Comparison of ENCODE assay signal across 8 cellular contexts in the genomic region with DNA sequence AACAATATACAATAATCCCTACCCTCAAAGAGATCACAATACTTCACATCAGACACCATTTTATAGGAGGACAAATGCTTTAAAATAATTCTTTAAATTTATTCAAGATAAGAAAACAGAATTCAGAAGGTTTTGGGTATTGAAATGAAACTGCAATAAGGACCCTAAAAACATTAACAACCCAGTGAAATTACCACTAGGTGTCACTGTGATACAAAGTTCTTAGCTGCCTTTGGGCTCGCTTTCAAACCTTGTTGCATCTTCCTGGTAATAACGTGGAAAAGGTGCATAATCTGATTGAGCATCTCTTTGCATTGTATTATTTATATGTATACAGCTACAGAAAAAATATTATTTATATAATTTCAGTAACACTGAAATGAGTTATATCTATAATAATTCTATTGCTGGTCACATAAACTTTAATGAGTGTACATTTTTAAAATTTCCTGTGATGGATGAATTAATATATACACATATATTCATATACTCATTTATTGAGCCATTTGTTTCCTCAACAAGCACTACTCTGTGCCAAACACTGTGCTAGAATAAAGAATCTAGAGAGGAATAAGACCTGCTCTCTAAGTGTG.
DNase-seq lines count a peak whose midpoint lies in the region; ATAC-seq, FAIRE-seq and TF ChIP-seq lines count a peak whose summit lies in the region.

No MANE protein-coding gene starts in this region.

- TF ChIP-seq CTCF in lung (IDR thresholded peaks at IDR 0.05; ENCODE audit: control extremely low read depth, extremely low read depth), result peak; percentile 47

- FAIRE-seq in colon (lab: Jason Lieb, UNC), result peak; percentile 31

- H3K4me1 ChIP-seq in lung (ENCODE audit: control insufficient read depth in 2 of 2, insufficient read depth in 2 of 2, low read length in 2 of 2), result no peaks in the 10 kb centered on the region

- no peaks in the 10 kb centered on the region for H3K9me3 ChIP-seq in lung (ENCODE audit: control insufficient read depth in 2 of 2, insufficient read depth in 1 of 2, low read length in 1 of 2)

- H3K36me3 ChIP-seq in lung (ENCODE audit: control insufficient read depth in 2 of 2, insufficient read depth in 2 of 2, low read length in 2 of 2), result peaks cover 3 to 4% of the 10 kb centered on the region in 2 donors

- H3K4me3 ChIP-seq in lung, result no peak overlapping the region

- H3K27ac ChIP-seq in lung (ENCODE audit: low read depth in 1 of 2, low read length in 1 of 2), result no peak overlapping the region

- ATAC-seq in lung (ENCODE audit: insufficient read depth, low FRiP score) (no peak), HG03520 (IDR thresholded peaks at IDR 0.05; ENCODE audit: unreplicated experiment) (no peak)
- ATAC-seq in activated naive CD8-positive, alpha-beta T cell treated with anti-CD3 and anti-CD28 coated beads, Interleukin-2, amount 50 U/mL, for 24 hours, result no peak

- peak; percentile 63 for DNase-seq in EH (ENCODE audit: low read depth)
- DNase-seq in HuH-7 (ENCODE audit: low spot score), result peak; percentile 8
- DNase-seq in NOMO-1 treated with DMSO at 0.1 percent for 48 hours (lab: John Stamatoyannopoulos, UW; ENCODE audit: unreplicated experiment), result peak; percentile 43
- DNase-seq in lung (ENCODE audit: low spot score), result no peak
- DNase-seq in activated naive CD8-positive, alpha-beta T cell treated with anti-CD3 and anti-CD28 coated beads, Interleukin-2, amount 50 U/mL, for 24 hours, result no peak
- no peak for DNase-seq in activated effector memory CD4-positive, alpha-beta T cell treated with anti-CD3 and anti-CD28 coated beads, Interleukin-2, amount 50 U/mL, for 16 hours

- H3K27ac Mint-ChIP-seq in activated naive CD8-positive, alpha-beta T cell treated with anti-CD3 and anti-CD28 coated beads, Interleukin-2, amount 50 U/mL, for 24 hours, result no peak overlapping the region

- H3K27me3 ChIP-seq in lung (ENCODE audit: control insufficient read depth, insufficient read depth), result no peaks in the 10 kb centered on the region

- H3K36me3 Mint-ChIP-seq in activated naive CD8-positive, alpha-beta T cell treated with anti-CD3 and anti-CD28 coated beads, Interleukin-2, amount 50 U/mL, for 24 hours (ENCODE audit: low read depth), result no peaks in the 10 kb centered on the region

- H3K4me1 Mint-ChIP-seq in activated naive CD8-positive, alpha-beta T cell treated with anti-CD3 and anti-CD28 coated beads, Interleukin-2, amount 50 U/mL, for 24 hours, result no peaks in the 10 kb centered on the region

- H3K9me3 Mint-ChIP-seq in activated naive CD8-positive, alpha-beta T cell treated with anti-CD3 and anti-CD28 coated beads, Interleukin-2, amount 50 U/mL, for 24 hours, result no peaks in the 10 kb centered on the region

- WGBS in lung, 2 donors, result 6 to 9% methylated on average over 2 of the region's 2 CpGs

- no peak overlapping the region for H3K4me3 Mint-ChIP-seq in activated naive CD8-positive, alpha-beta T cell treated with anti-CD3 and anti-CD28 coated beads, Interleukin-2, amount 50 U/mL, for 24 hours

- H3K27me3 Mint-ChIP-seq in activated naive CD8-positive, alpha-beta T cell treated with anti-CD3 and anti-CD28 coated beads, Interleukin-2, amount 50 U/mL, for 24 hours, result no peaks in the 10 kb centered on the region

Comparison
In these comparisons a context has a peak if more than half of its experiments do, and no peak if none do; other contexts are left out.
1. DNase-seq: peak in EH (single experiment), HuH-7 (single experiment) and NOMO-1 treated with DMSO at 0.1 percent for 48 hours (single experiment); none in lung (single experiment), activated naive CD8-positive, alpha-beta T cell treated with anti-CD3 and anti-CD28 coated beads, Interleukin-2, amount 50 U/mL, for 24 hours (single experiment) and activated effector memory CD4-positive, alpha-beta T cell treated with anti-CD3 and anti-CD28 coated beads, Interleukin-2, amount 50 U/mL, for 16 hours (single experiment).